8 cellular contexts compared by ENCODE assay signal in the genomic region with DNA sequence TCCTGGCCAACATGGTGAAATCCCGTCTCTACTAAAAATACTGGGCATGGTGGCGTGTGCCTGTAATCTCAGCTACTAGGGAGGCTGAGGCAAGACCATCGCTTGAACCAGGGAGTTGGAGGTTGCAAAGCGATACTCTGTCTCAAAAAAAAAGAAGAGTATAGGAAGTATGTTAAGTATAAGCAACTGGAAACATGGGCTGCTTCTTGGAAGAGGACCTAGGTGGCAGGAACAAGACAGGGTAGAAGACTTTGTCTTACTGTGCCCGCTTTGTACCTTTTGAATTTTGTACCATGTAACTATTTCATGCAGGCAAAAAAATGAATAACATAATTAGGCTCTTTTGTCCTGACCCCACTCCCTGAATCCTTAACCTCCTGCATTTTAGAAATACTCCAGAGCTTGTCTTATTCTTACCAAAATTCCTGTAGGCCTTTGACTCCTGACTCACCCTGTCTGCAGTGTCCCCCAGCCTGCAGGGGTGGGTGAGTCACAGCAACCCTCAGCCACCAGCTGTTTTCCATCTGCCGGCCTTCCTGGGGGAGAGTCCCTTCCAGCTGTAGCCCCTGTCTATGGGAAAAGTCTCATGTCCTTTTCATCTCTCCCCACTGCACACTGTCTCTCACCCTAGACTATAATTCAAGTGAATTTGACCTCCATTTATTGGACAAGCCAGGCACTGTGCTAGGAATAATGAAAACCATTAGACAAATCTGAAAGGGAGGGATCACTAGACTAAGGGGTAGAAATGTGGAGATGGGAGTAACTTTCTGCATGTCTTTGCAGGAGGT. TPM values are rescaled to one million over a fixed set of nuclear protein-coding genes. Genes with fewer than 3 reads are reported as not detected.
DNase-seq lines count a peak whose midpoint lies in the region; ATAC-seq lines count a peak whose summit lies in the region.

No MANE protein-coding gene starts in this region.

- no peak overlapping the region for H3K4me3 ChIP-seq in SJSA1

- peak overlapping the region; percentile 57 for H3K27ac ChIP-seq in SJSA1

- H3K4me1 ChIP-seq in SJSA1 (replicated peaks), result peaks cover 58% of the 10 kb centered on the region

- no peaks in the 10 kb centered on the region for H3K9me3 ChIP-seq in SJSA1 (replicated peaks)

- no peak for ATAC-seq in HG03039 (IDR thresholded peaks at IDR 0.05; ENCODE audit: unreplicated experiment)

- H3K27me3 ChIP-seq in SJSA1 (replicated peaks), result no peaks in the 10 kb centered on the region

- DNase-seq in NCI-H82 (lab: John Stamatoyannopoulos, UW) (peak; percentile 25), NCI-H82 treated with DMSO at 0.1 percent for 48 hours (lab: John Stamatoyannopoulos, UW; ENCODE audit: unreplicated experiment) (no peak), SJSA1 (ENCODE audit: low read depth in 1 of 2, low spot score in 2 of 2) (peak; percentile 90 to 92), glomerular visceral epithelial cell (ENCODE audit: extremely low spot score) (peak; percentile 88), smooth muscle cell of the brain vasculature (ENCODE audit: low read depth, low spot score) (peak; percentile 77), NCI-H187 treated with DMSO at 0.1 percent for 48 hours (lab: John Stamatoyannopoulos, UW) (no peak), GM19240 (ENCODE audit: insufficient read length, low spot score) (no peak)

- no peaks in the 10 kb centered on the region for H3K36me3 ChIP-seq in SJSA1

RNA-seq across cellular contexts. Expression of a gene that starts 41.8 kb away (rescaled TPM):
- total RNA-seq in SJSA1 (2014; rRNA removed; shearing (Covaris generic)), result 18.8 and 27.4 TPM in 2 replicates

RNA-seq across cellular contexts. Expression of a gene that starts 51.9 kb away (rescaled TPM):
- total RNA-seq in SJSA1 (2014; rRNA removed; shearing (Covaris generic)), result 510 and 668 TPM in 2 replicates

Comparison
In these comparisons a context has a peak if more than half of its experiments do, and no peak if none do; other contexts are left out.
1. DNase-seq: peak in NCI-H82 (single experiment), SJSA1 (2 of 2), glomerular visceral epithelial cell (single experiment) and smooth muscle cell of the brain vasculature (single experiment); none in NCI-H82 treated with DMSO at 0.1 percent for 48 hours (single experiment), NCI-H187 treated with DMSO at 0.1 percent for 48 hours (single experiment) and GM19240 (single experiment).